ENCODE assay signal across 12 cellular contexts in genomic region chr1:247119600-247120407, GRCh38.
"Had no signal": no experiment of that assay in that cellular context is flagged by ENCODE, and none has a peak within 500 bp of the region (broad histone marks: within the 10 kb centered on the region; RNA-seq: fewer than 3 reads in every experiment).

No MANE protein-coding gene starts in this region.

- H3K4me3 ChIP-seq: adrenal gland, hepatocyte, pancreas, thyroid gland had no signal

- H2AFZ ChIP-seq: hepatocyte had no signal

- ATAC-seq: activated CD4-positive, CD25-positive, alpha-beta regulatory T cell treated with anti-CD3 and anti-CD28 coated beads, Interleukin-2, amount 50 U/mL, for 24 hours; effector memory CD8-positive, alpha-beta T cell had no signal

- FAIRE-seq: kidney, pancreas had no signal

- H3K4me1 Mint-ChIP-seq: neural crest cell had no signal

- H3K4me1 ChIP-seq: adrenal gland, pancreas, thyroid gland had no signal

- H3K4me2 ChIP-seq: hepatocyte had no signal

- H3K27me3 ChIP-seq: adrenal gland, hepatocyte, pancreas, thyroid gland had no signal

- H3K9me3 ChIP-seq: adrenal gland, pancreas, thyroid gland had no signal

- H3K27ac Mint-ChIP-seq: dendritic cell treated with granulocyte-macrophage colony-stimulating factor and Interleukin-4, amounts not matched to agents 40 ng/mL and 50 ng/mL, for 4 days; effector memory CD8-positive, alpha-beta T cell had no signal

- H3K27ac ChIP-seq: adrenal gland, epithelial cell of prostate, hepatocyte, pancreas, thyroid gland had no signal

- H3K36me3 ChIP-seq: adrenal gland, pancreas, thyroid gland had no signal

- H3K9me3 Mint-ChIP-seq: effector memory CD8-positive, alpha-beta T cell had no signal

- H3K4me3 Mint-ChIP-seq: dendritic cell treated with granulocyte-macrophage colony-stimulating factor and Interleukin-4, amounts not matched to agents 40 ng/mL and 50 ng/mL, for 4 days; effector memory CD8-positive, alpha-beta T cell; neural crest cell had no signal

- DNase-seq: adrenal gland; central memory CD4-positive, alpha-beta T cell; effector memory CD8-positive, alpha-beta T cell; kidney; stimulated activated CD4-positive, alpha-beta T cell treated with anti-CD3 and anti-CD28 coated beads, Interleukin-4, amount 100 ng/mL, for 24 hours; thyroid gland had no signal

- H3K79me2 ChIP-seq: hepatocyte had no signal
